In genomic region chr6:17599885-17600526, GRCh38 we compare ENCODE assay signal across 8 cellular contexts.
DNase-seq lines count a peak whose midpoint lies in the region; TF ChIP-seq lines count a peak whose summit lies in the region.

Gene FAM8A1 (plus strand): TSS chr6:17600302. CDS start chr6:17600410, 108 bp downstream.

- H3K36me3 ChIP-seq in MM.1S (replicated peaks; ENCODE audit: insufficient read depth, low read length) (no peaks in the 10 kb centered on the region), neuron (ENCODE audit: insufficient read depth, low read length) (peaks cover 13% of the 10 kb centered on the region), subcutaneous abdominal adipose tissue (ENCODE audit: control insufficient read depth in 5 of 5, insufficient read depth in 5 of 5, low read length in 5 of 5) (peaks cover 4 to 15% (median 13%) of the 10 kb centered on the region in 5 donors)

- peak; percentile 40 for DNase-seq in GM04503 (ENCODE audit: low read depth)
- peak; percentile 80 for DNase-seq in HCEC 1CT
- DNase-seq in MM.1S: peak; percentile 93
- peak; percentile 54 for DNase-seq in SHP77 treated with DMSO at 0.1 percent for 48 hours (lab: John Stamatoyannopoulos, UW)
- DNase-seq in activated naive CD4-positive, alpha-beta T cell treated with Interleukin-2 at 50 U/mL for 16 hours: peak; percentile 95
- peak; percentile 78 for DNase-seq in foreskin melanocyte

- H3K4me3 ChIP-seq in MM.1S (ENCODE audit: low read length): peak within 1 kb of the TSS; percentile 64
- H3K4me3 ChIP-seq in neuron (ENCODE audit: low read length): peak within 1 kb of the TSS; percentile 80
- peak within 1 kb of the TSS; percentile 77 to 92 (median 88) for H3K4me3 ChIP-seq in subcutaneous abdominal adipose tissue (ENCODE audit: low read depth in 1 of 5, low read length in 5 of 5)

- H2AFZ ChIP-seq in MM.1S (ENCODE audit: low read length) (peak within 1 kb of the TSS; percentile 97), neuron (ENCODE audit: low read depth, low read length) (peak within 1 kb of the TSS; percentile 94)

- H3K9me3 ChIP-seq in MM.1S (replicated peaks; ENCODE audit: insufficient read depth, low read length) (no peaks in the 10 kb centered on the region), neuron (ENCODE audit: low read length) (no peaks in the 10 kb centered on the region), subcutaneous abdominal adipose tissue (ENCODE audit: control insufficient read depth in 5 of 5, low read length in 5 of 5) (no peaks in the 10 kb centered on the region)

- H3K4me2 ChIP-seq in MM.1S (ENCODE audit: low read depth, low read length): peak within 1 kb of the TSS; percentile 91

- no peaks in the 10 kb centered on the region for H3K9me2 ChIP-seq in MM.1S (replicated peaks; ENCODE audit: insufficient read depth, low read length)

- H3K9ac ChIP-seq in MM.1S (ENCODE audit: low read length): peak within 1 kb of the TSS; percentile 86
- H3K9ac ChIP-seq in subcutaneous abdominal adipose tissue (ENCODE audit: low read length in 5 of 5): peak within 1 kb of the TSS; percentile 73 to 93 (median 87)

- no peaks in the 10 kb centered on the region; the same call in 1 of the 2 replicates for H3K4me1 ChIP-seq in MM.1S (ENCODE audit: low read length)
- peaks cover 12% of the 10 kb centered on the region for H3K4me1 ChIP-seq in neuron (ENCODE audit: insufficient read depth, low read length)
- peaks cover 0 to 25% (median 20%) of the 10 kb centered on the region in 5 donors for H3K4me1 ChIP-seq in subcutaneous abdominal adipose tissue (ENCODE audit: control insufficient read depth in 5 of 5, insufficient read depth in 5 of 5, low read length in 5 of 5)

- TF ChIP-seq CTCF in MM.1S (IDR thresholded peaks at IDR 0.05; ENCODE audit: low read length): peak; percentile 15; the same call in 1 of the 2 replicates

- peaks cover 4% of the 10 kb centered on the region; the same call in 1 of the 2 replicates for H4K20me1 ChIP-seq in MM.1S (ENCODE audit: insufficient read depth, low read length)

- H3K27ac ChIP-seq in MM.1S (ENCODE audit: low read length): peak within 1 kb of the TSS; percentile 81
- peak within 1 kb of the TSS; percentile 77 for H3K27ac ChIP-seq in subcutaneous abdominal adipose tissue (ENCODE audit: low read depth, low read length)

- no peaks in the 10 kb centered on the region for H3K27me3 ChIP-seq in MM.1S (replicated peaks; ENCODE audit: insufficient read depth, low read length)
- no peaks in the 10 kb centered on the region for H3K27me3 ChIP-seq in neuron (ENCODE audit: insufficient read depth, low read length)
- H3K27me3 ChIP-seq in subcutaneous abdominal adipose tissue (ENCODE audit: control insufficient read depth in 5 of 5, insufficient read depth in 4 of 5, low read length in 5 of 5): no peaks in the 10 kb centered on the region

- peaks cover 20% of the 10 kb centered on the region for H3K79me2 ChIP-seq in MM.1S (ENCODE audit: low read length)

- peaks cover 6% of the 10 kb centered on the region for H3F3A ChIP-seq in MM.1S (ENCODE audit: insufficient read depth, low read length)

Comparison
In these comparisons a context has a peak if more than half of its experiments do, and no peak if none do; other contexts are left out.
1. Peak in every context shown above with its lines: DNase-seq, H3K4me3 ChIP-seq and H3K27ac ChIP-seq.
2. DNase-seq: peak in every context shown above with its lines; median percentile 95 in activated naive CD4-positive, alpha-beta T cell treated with Interleukin-2 at 50 U/mL for 16 hours; 93 in MM.1S; 80 in HCEC 1CT; 78 in foreskin melanocyte; 54 in SHP77 treated with DMSO at 0.1 percent for 48 hours; 40 in GM04503.